ENCODE assay signal across 1 cellular context in genomic region chr19:50461066-50461875, GRCh38.
TF ChIP-seq lines count a peak whose summit lies in the region.

No MANE protein-coding gene starts in this region.

TF ChIP-seq in endothelial cell of umbilical vein, 7 proteins besides CTCF, POLR2A, EP300 and RAD21:
- TF ChIP-seq JUN (IDR thresholded peaks at IDR 0.05; ENCODE audit: borderline replicate concordance, insufficient read depth, insufficient read length, low read depth) (no peak), EZH2 (IDR thresholded peaks at IDR 0.05; ENCODE audit: borderline replicate concordance, low read depth, low read length, severe bottlenecking) (no peak), FOS (IDR thresholded peaks at IDR 0.05; ENCODE audit: borderline replicate concordance, insufficient read depth, low read length) (no peak), MAX (IDR thresholded peaks at IDR 0.05; ENCODE audit: insufficient read depth, insufficient read length) (no peak), MYC (IDR thresholded peaks at IDR 0.05; ENCODE audit: low read depth, low read length) (no peak), GATA2 (IDR thresholded peaks at IDR 0.05; ENCODE audit: insufficient read depth, insufficient read length, low read depth, low read length) (no peak), POLR2AphosphoS5 (IDR thresholded peaks at IDR 0.05; ENCODE audit: insufficient read depth, low read depth, low read length) (no peak)
